ENCODE assay signal across 8 cellular contexts in the genomic region with DNA sequence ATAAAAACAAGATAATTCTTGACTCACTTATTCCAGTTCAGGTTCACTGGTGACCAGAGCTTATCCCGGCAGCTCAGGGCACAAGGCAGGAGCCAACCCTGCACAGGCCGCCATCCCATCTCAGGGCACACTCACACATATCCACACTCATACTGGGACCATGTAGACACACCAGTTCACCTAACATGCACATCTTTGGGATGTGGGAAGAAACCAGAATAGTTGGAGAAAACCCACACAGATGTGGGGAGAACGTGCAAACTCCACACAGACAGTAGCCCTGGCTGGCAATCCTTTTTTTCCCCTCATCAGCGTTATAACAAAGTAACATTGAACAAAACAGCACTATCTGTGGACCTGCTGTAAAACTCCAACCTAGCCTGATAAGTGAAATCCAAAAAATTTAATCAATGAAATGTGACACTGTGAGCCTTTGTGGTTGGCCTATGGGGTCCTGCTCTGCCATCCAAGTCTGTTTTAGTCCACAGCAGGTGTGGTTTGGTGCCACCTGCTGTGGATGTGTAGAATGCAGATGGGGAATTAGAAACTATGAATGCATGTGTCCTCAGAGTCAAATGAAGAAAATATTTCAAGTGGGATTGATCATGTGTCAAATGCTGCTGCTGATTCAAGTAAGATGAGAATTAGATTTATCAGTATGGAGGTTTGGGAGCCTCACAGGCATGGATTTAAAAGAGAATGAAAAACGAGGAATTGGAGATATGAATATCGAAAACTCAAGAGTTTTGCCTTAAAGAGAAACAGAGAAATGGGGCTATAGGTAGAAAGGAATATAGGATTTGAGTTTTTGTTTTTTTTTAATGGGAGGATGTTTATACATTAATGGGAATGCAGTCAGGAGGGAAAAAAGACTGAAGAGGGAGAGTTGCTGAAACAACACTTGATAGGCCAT. TPM values are rescaled to one million over a fixed set of nuclear protein-coding genes. Genes with fewer than 3 reads are reported as not detected.
A peak's percentile ranks its signal among the peaks of the same experiment; 100 is the strongest.
DNase-seq lines count a peak whose midpoint lies in the region; ATAC-seq and TF ChIP-seq lines count a peak whose summit lies in the region.

No MANE protein-coding gene starts in this region.

- no peaks in the 10 kb centered on the region for H3K9me3 ChIP-seq in KOPT-K1 (ENCODE audit: insufficient read depth, low read length, poor library complexity, severe bottlenecking)

- H3K9me3 Mint-ChIP-seq in immature natural killer cell, result no peaks in the 10 kb centered on the region

- peak overlapping the region in 5 of 6 donors; percentile 1 to 74 (median 58) for H3K27ac Mint-ChIP-seq in immature natural killer cell

- peak; percentile 82 for TF ChIP-seq CTCF in astrocyte of the spinal cord (IDR thresholded peaks at IDR 0.05; ENCODE audit: low read depth, low read length)

- peak; percentile 64 for ATAC-seq in GM21360 (IDR thresholded peaks at IDR 0.05; ENCODE audit: unreplicated experiment)

- peaks cover 13 to 45% (median 38%) of the 10 kb centered on the region in 3 donors for H3K36me3 Mint-ChIP-seq in immature natural killer cell

- H3K4me3 ChIP-seq in astrocyte of the spinal cord (ENCODE audit: low read depth, low read length), result no peak overlapping the region

- peak overlapping the region; percentile 8 for H3K27ac ChIP-seq in KOPT-K1 (ENCODE audit: low read depth, low read length, poor library complexity, severe bottlenecking)

- no peak overlapping the region for H3K4me3 Mint-ChIP-seq in immature natural killer cell

- intact Hi-C loops in posterior vena cava (cut with DNase I), result no loop called here

- in situ Hi-C loops in astrocyte of the spinal cord (cut with HindIII; ENCODE audit: low sequenced_read_pairs), result no loop called here

- H3K27me3 Mint-ChIP-seq in immature natural killer cell (ENCODE audit: low read depth in 3 of 3), result peaks cover 0 to 3% (median 0%) of the 10 kb centered on the region in 3 donors

- DNase-seq in ELF-1 (ENCODE audit: low read depth, low spot score), result peak; percentile 51
- DNase-seq in SKM-1 treated with dmso at 0.1 percent for 144 hours (lab: John Stamatoyannopoulos, UW; ENCODE audit: unreplicated experiment), result peak; percentile 13
- peak; percentile 49 for DNase-seq in astrocyte of the spinal cord (ENCODE audit: low read depth, low spot score)
- DNase-seq in immature natural killer cell, result peak in 2 of 3 donors; percentile 15 to 22
- peak; percentile 48 for DNase-seq in stimulated activated CD4-positive, alpha-beta T cell treated with anti-CD3 and anti-CD28 coated beads, Interleukin-4, amount 100 ng/mL, for 1 hour
- no peak for DNase-seq in posterior vena cava (ENCODE audit: low spot score)

- H3K36me3 ChIP-seq in KOPT-K1 (ENCODE audit: insufficient read depth, low read length), result peaks cover 100% of the 10 kb centered on the region

- peaks cover 0 to 6% of the 10 kb centered on the region in 2 donors for H3K4me1 Mint-ChIP-seq in immature natural killer cell

RNA-seq across cellular contexts. Expression of a gene that starts 47.0 kb away (rescaled TPM):
- 100 to 1,000 TPM; 132 to 263 (median 151) TPM for polyA plus RNA-seq in immature natural killer cell
- total RNA-seq in posterior vena cava, result 100 to 1,000 TPM; 204 to 217 TPM
